Comparison of ENCODE assay signal across 1 cellular context in the genomic region with DNA sequence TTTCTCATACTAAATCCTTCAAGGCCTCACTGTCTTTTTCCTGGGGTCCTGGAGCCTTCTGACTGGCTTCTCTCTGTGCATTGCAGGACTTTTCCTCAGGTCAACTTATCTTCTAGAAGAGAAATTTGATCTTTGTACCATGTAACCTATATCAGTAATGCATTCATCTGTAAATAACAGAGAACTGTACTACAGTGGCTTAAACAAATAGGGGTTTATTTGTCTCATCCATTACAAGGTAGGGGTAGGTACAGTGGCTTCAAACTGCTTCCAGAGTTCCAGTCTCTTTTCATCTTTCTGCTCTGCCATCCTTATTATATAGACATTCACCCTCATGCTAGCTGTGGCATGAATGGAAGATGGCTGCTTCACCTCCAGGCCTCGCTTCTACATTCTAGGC.
A peak's percentile ranks its signal among the peaks of the same experiment; 100 is the strongest.
TF ChIP-seq lines count a peak whose summit lies in the region.

No MANE protein-coding gene starts in this region.

TF ChIP-seq in HepG2, 621 proteins besides CTCF, POLR2A, EP300 and RAD21 (continued from another document):
- TF ChIP-seq, protein P1, sequence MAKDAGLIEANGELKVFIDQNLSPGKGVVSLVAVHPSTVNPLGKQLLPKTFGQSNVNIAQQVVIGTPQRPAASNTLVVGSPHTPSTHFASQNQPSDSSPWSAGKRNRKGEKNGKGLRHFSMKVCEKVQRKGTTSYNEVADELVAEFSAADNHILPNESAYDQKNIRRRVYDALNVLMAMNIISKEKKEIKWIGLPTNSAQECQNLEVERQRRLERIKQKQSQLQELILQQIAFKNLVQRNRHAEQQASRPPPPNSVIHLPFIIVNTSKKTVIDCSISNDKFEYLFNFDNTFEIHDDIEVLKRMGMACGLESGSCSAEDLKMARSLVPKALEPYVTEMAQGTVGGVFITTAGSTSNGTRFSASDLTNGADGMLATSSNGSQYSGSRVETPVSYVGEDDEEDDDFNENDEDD (CRISPR knock-in tag; IDR thresholded peaks at IDR 0.05; ENCODE audit: borderline replicate concordance) = no peak
- TF ChIP-seq, protein P2, sequence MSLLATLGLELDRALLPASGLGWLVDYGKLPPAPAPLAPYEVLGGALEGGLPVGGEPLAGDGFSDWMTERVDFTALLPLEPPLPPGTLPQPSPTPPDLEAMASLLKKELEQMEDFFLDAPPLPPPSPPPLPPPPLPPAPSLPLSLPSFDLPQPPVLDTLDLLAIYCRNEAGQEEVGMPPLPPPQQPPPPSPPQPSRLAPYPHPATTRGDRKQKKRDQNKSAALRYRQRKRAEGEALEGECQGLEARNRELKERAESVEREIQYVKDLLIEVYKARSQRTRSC (CRISPR knock-in tag; IDR thresholded peaks at IDR 0.05; ENCODE audit: low read depth) = no peak
- TF ChIP-seq SRY (CRISPR knock-in tag; IDR thresholded peaks at IDR 0.05) (no peak), PHF21A (CRISPR knock-in tag; IDR thresholded peaks at IDR 0.05) (0 out of 2 replicates have a peak, but pooled peaks have one; percentile 31)
